23 cellular contexts compared by ENCODE assay signal in genomic region chr1:5458248-5458647, GRCh38.
"Had no signal": no experiment of that assay in that cellular context is flagged by ENCODE, and none has a peak within 500 bp of the region (broad histone marks: within the 10 kb centered on the region; RNA-seq: fewer than 3 reads in every experiment).

No MANE protein-coding gene starts in this region.

- H3K9me3 ChIP-seq: colonic mucosa, gastrocnemius medialis, lower lobe of right lung had no signal

- DNase-seq: colonic mucosa; cortex of kidney; effector CD8-positive, alpha-beta T cell; effector memory CD8-positive, alpha-beta T cell; endodermal cell; erythroblast; esophagus squamous epithelium; foreskin fibroblast; foreskin melanocyte; gastrocnemius medialis; glutamatergic neuron; head of caudate nucleus; heart right ventricle; hippocampal formation; left cardiac atrium; left lung; left ventricle myocardium superior; lower lobe of right lung; mesenchymal stem cell; midbrain; naive thymus-derived CD4-positive, alpha-beta T cell had no signal

- H3K27ac ChIP-seq: colonic mucosa, epithelial cell of prostate, esophagus squamous epithelium, gastrocnemius medialis, heart right ventricle, left lung, lower lobe of right lung had no signal

- H3K4me1 ChIP-seq: colonic mucosa, esophagus squamous epithelium, gastrocnemius medialis, left lung, lower lobe of right lung had no signal

- H3K4me3 ChIP-seq: colonic mucosa, esophagus squamous epithelium, gastrocnemius medialis, heart right ventricle, left lung, lower lobe of right lung had no signal

- H3K36me3 ChIP-seq: colonic mucosa, esophagus squamous epithelium, gastrocnemius medialis, heart right ventricle, left lung, lower lobe of right lung had no signal

- ATAC-seq: effector memory CD8-positive, alpha-beta T cell; esophagus mucosa; gastrocnemius medialis; heart right ventricle; left cardiac atrium; left lung; left ventricle myocardium superior; lower lobe of right lung; naive thymus-derived CD4-positive, alpha-beta T cell had no signal
